ENCODE assay signal across 10 cellular contexts in genomic region chr17:77288115-77288619, GRCh38.
DNase-seq lines count a peak whose midpoint lies in the region; ATAC-seq and TF ChIP-seq lines count a peak whose summit lies in the region.
"Had no signal": no experiment of that assay in that cellular context is flagged by ENCODE, and none has a peak within 500 bp of the region (broad histone marks: within the 10 kb centered on the region; RNA-seq: fewer than 3 reads in every experiment).

No MANE protein-coding gene starts in this region.

- H3K27ac ChIP-seq in HUES48 (ENCODE audit: low read depth, low read length) (peak overlapping the region; percentile 55), breast epithelium (peak overlapping the region; percentile 97 to 98), liver (ENCODE audit: low read depth in 1 of 2, low read length in 2 of 2) (peak overlapping the region; percentile 94 to 100), stomach (peak overlapping the region; percentile 84 to 94 (median 93))

- no peak for TF ChIP-seq EP300 in stomach (IDR thresholded peaks at IDR 0.05)

- H3K27me3 ChIP-seq in HUES48 (ENCODE audit: control insufficient read depth, insufficient read depth, low read length) (no peaks in the 10 kb centered on the region), breast epithelium (no peaks in the 10 kb centered on the region), liver (ENCODE audit: control insufficient read depth in 4 of 4, insufficient read depth in 4 of 4, low read length in 3 of 4) (no peaks in the 10 kb centered on the region), stomach (no peaks in the 10 kb centered on the region)

- H3K4me3 ChIP-seq in HUES48 (ENCODE audit: low read depth, low read length) (no peak overlapping the region), breast epithelium (peak overlapping the region in 2 of 3 donors; percentile 4 to 44), liver (ENCODE audit: low read depth in 1 of 3, low read length in 3 of 3) (peak overlapping the region; percentile 24 to 68 (median 46)), stomach (no peak overlapping the region)

- H3K4me1 ChIP-seq in HUES48 (ENCODE audit: control insufficient read depth, insufficient read depth, low read length): peaks cover 19% of the 10 kb centered on the region
- peaks cover 6 to 18% of the 10 kb centered on the region in 2 donors for H3K4me1 ChIP-seq in breast epithelium
- H3K4me1 ChIP-seq in liver (ENCODE audit: control insufficient read depth in 4 of 4, insufficient read depth in 4 of 4, low read length in 3 of 4): peaks cover 8 to 43% (median 12%) of the 10 kb centered on the region in 4 donors
- peaks cover 45 to 63% (median 54%) of the 10 kb centered on the region in 4 donors for H3K4me1 ChIP-seq in stomach

- 48% methylated on average over 17 of the region's 17 CpGs for WGBS in liver
- WGBS in stomach, 5 donors: 54 to 66% (median 61%) methylated on average over 10 to 17 of the region's 17 CpGs

- intact Hi-C loops in breast epithelium (cut with DNase I; ENCODE audit: low total_unique reads) (no loop called here), stomach (cut with DNase I; ENCODE audit: low total_unique reads) (no loop called here)

- H3K9ac ChIP-seq in HUES48 (ENCODE audit: low read depth, low read length) (0 out of 2 replicates have a peak overlapping the region, but pooled peaks have one; percentile 7), liver (ENCODE audit: low read depth in 1 of 2, low read length in 2 of 2) (peak overlapping the region; percentile 84 to 94)

- TF ChIP-seq CTCF in breast epithelium (IDR thresholded peaks at IDR 0.05) (no peak), liver (IDR thresholded peaks at IDR 0.05; ENCODE audit: low read depth, low read length, missing input control) (no peak), stomach (IDR thresholded peaks at IDR 0.05) (no peak), omental fat pad (IDR thresholded peaks at IDR 0.05) (no peak)

- H3K9me3 ChIP-seq in HUES48 (ENCODE audit: control insufficient read depth, insufficient read depth, low read length): no peaks in the 10 kb centered on the region
- H3K9me3 ChIP-seq in breast epithelium: no peaks in the 10 kb centered on the region
- H3K9me3 ChIP-seq in liver (ENCODE audit: control insufficient read depth in 4 of 4, low read length in 3 of 4): no peaks in the 10 kb centered on the region
- H3K9me3 ChIP-seq in stomach: no peaks in the 10 kb centered on the region

- no peak for TF ChIP-seq POLR2A in breast epithelium (IDR thresholded peaks at IDR 0.05)
- TF ChIP-seq POLR2A in stomach (IDR thresholded peaks at IDR 0.05): no peak

- DNase-seq in breast epithelium (ENCODE audit: low spot score in 2 of 2) (peak in 1 of 2 donors; percentile 61), stomach (no peak), omental fat pad (ENCODE audit: low spot score) (no peak), OCI-M2 (lab: John Stamatoyannopoulos, UW; ENCODE audit: unreplicated experiment) (no peak), NCI-H345 (lab: John Stamatoyannopoulos, UW) (no peak)
- DNase-seq: activated T-cell treated with anti-CD3 and anti-CD28 coated beads, Interleukin-2, amount 50 U/mL, for 72 hours had no signal

- ATAC-seq in HG03565 (IDR thresholded peaks at IDR 0.05; ENCODE audit: unreplicated experiment) (no peak), omental fat pad (ENCODE audit: low FRiP score) (no peak)
- ATAC-seq: activated T-cell treated with anti-CD3 and anti-CD28 coated beads, Interleukin-2, amount 50 U/mL, for 72 hours; stimulated activated memory B cell treated with anti-CD40 and anti-IgM and Interleukin-4, amounts not matched to agents 10 μg/mL and 1 μg/mL and 100 μg/mL, for 72 hours had no signal

- H3K36me3 ChIP-seq in HUES48 (ENCODE audit: control insufficient read depth, insufficient read depth, low read length): no peaks in the 10 kb centered on the region
- no peaks in the 10 kb centered on the region for H3K36me3 ChIP-seq in breast epithelium
- H3K36me3 ChIP-seq in liver (ENCODE audit: control insufficient read depth in 4 of 4, insufficient read depth in 3 of 4, low read depth in 1 of 4, low read length in 3 of 4): peaks cover 0 to under 1% (median 0%) of the 10 kb centered on the region in 4 donors
- H3K36me3 ChIP-seq in stomach: no peaks in the 10 kb centered on the region

- TF ChIP-seq RAD21 in liver (IDR thresholded peaks at IDR 0.05): no peak

TF ChIP-seq in liver, 16 proteins besides CTCF, POLR2A, EP300 and RAD21:
- TF ChIP-seq JUND (IDR thresholded peaks at IDR 0.05): no peak
- no peak for TF ChIP-seq ATF3 (IDR thresholded peaks at IDR 0.05)
- TF ChIP-seq EGR1 (IDR thresholded peaks at IDR 0.05; ENCODE audit: low read depth in 2 of 2): no peak
- no peak for TF ChIP-seq HNF4G (IDR thresholded peaks at IDR 0.05)
- TF ChIP-seq RXRA (IDR thresholded peaks at IDR 0.05): no peak
- TF ChIP-seq HNF4A (conservative IDR thresholded peaks at IDR 0.05): no peak
- TF ChIP-seq, protein P1, sequence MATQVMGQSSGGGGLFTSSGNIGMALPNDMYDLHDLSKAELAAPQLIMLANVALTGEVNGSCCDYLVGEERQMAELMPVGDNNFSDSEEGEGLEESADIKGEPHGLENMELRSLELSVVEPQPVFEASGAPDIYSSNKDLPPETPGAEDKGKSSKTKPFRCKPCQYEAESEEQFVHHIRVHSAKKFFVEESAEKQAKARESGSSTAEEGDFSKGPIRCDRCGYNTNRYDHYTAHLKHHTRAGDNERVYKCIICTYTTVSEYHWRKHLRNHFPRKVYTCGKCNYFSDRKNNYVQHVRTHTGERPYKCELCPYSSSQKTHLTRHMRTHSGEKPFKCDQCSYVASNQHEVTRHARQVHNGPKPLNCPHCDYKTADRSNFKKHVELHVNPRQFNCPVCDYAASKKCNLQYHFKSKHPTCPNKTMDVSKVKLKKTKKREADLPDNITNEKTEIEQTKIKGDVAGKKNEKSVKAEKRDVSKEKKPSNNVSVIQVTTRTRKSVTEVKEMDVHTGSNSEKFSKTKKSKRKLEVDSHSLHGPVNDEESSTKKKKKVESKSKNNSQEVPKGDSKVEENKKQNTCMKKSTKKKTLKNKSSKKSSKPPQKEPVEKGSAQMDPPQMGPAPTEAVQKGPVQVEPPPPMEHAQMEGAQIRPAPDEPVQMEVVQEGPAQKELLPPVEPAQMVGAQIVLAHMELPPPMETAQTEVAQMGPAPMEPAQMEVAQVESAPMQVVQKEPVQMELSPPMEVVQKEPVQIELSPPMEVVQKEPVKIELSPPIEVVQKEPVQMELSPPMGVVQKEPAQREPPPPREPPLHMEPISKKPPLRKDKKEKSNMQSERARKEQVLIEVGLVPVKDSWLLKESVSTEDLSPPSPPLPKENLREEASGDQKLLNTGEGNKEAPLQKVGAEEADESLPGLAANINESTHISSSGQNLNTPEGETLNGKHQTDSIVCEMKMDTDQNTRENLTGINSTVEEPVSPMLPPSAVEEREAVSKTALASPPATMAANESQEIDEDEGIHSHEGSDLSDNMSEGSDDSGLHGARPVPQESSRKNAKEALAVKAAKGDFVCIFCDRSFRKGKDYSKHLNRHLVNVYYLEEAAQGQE (IDR thresholded peaks at IDR 0.05): no peak
- no peak for TF ChIP-seq MAX (IDR thresholded peaks at IDR 0.05)
- no peak for TF ChIP-seq TAF1 (conservative IDR thresholded peaks at IDR 0.05)
- no peak for TF ChIP-seq FOXA1 (IDR thresholded peaks at IDR 0.05)
- TF ChIP-seq FOXA2 (IDR thresholded peaks at IDR 0.05): no peak
- TF ChIP-seq YY1 (IDR thresholded peaks at IDR 0.05): no peak
- TF ChIP-seq, protein P2, sequence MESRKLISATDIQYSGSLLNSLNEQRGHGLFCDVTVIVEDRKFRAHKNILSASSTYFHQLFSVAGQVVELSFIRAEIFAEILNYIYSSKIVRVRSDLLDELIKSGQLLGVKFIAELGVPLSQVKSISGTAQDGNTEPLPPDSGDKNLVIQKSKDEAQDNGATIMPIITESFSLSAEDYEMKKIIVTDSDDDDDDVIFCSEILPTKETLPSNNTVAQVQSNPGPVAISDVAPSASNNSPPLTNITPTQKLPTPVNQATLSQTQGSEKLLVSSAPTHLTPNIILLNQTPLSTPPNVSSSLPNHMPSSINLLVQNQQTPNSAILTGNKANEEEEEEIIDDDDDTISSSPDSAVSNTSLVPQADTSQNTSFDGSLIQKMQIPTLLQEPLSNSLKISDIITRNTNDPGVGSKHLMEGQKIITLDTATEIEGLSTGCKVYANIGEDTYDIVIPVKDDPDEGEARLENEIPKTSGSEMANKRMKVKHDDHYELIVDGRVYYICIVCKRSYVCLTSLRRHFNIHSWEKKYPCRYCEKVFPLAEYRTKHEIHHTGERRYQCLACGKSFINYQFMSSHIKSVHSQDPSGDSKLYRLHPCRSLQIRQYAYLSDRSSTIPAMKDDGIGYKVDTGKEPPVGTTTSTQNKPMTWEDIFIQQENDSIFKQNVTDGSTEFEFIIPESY (IDR thresholded peaks at IDR 0.05): no peak
- no peak for TF ChIP-seq NR2F2 (IDR thresholded peaks at IDR 0.05)
- TF ChIP-seq SP1 (IDR thresholded peaks at IDR 0.05): no peak
- TF ChIP-seq GABPA (IDR thresholded peaks at IDR 0.05 in 1 of 2, conservative IDR thresholded peaks at IDR 0.05 in 1 of 2): no peak
TF ChIP-seq in liver: peak in this region for 0.

Comparison
In these comparisons a context has a peak if more than half of its experiments do, and no peak if none do; other contexts are left out.
1. H3K4me3 ChIP-seq: peak in breast epithelium (2 of 3) and liver (3 of 3); none in HUES48 (single experiment) and stomach (0 of 4).
2. Peak in every context shown above with its lines, with median percentiles within 50 percentile points of each other: H3K27ac ChIP-seq.